ENCODE assay signal across 26 cellular contexts in the genomic region with DNA sequence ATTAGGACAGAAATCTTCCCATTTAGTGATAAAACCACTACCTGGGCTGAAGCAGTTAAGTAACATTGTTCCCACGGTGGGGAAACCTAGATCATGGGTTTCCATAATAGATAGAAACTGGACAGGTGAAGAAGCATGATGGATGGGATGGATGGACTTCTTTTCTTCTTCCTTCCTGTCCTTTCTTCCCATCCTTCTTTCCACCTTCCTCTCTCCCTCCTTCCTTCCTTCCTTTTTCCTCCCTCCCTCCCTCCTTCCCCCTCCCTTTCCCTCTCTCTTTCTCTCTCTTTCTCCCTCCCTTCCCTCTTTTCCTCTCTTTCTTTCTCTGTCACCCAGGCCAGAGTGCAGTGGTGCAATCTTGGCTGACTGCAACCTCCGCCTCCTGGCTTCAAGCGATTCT.
"Had no signal": no experiment of that assay in that cellular context is flagged by ENCODE, and none has a peak within 500 bp of the region (broad histone marks: within the 10 kb centered on the region; RNA-seq: fewer than 3 reads in every experiment).

No MANE protein-coding gene starts in this region.

- H3K4me3 Mint-ChIP-seq: immature natural killer cell; mesothelial cell of epicardium; natural killer cell; nephron progenitor cell; stimulated activated naive B cell treated with anti-CD40 and anti-IgM and Interleukin-4, amounts not matched to agents 10 μg/mL and 1 μg/mL and 100 μg/mL, for 72 hours had no signal

- H3K36me3 ChIP-seq: ovary had no signal

- H3K27ac ChIP-seq: left ventricle myocardium inferior, ovary, right atrium auricular region, right lobe of liver, stomach, thoracic aorta, tibial artery, upper lobe of right lung had no signal

- H3K9me3 Mint-ChIP-seq: immature natural killer cell; mesothelial cell of epicardium; naive B cell; natural killer cell; nephron progenitor cell; stimulated activated naive B cell treated with anti-CD40 and anti-IgM and Interleukin-4, amounts not matched to agents 10 μg/mL and 1 μg/mL and 100 μg/mL, for 72 hours had no signal

- H3K27ac Mint-ChIP-seq: mesothelial cell of epicardium, nephron progenitor cell, progenitor cell of endocrine pancreas had no signal

- H3K4me2 ChIP-seq: smooth muscle cell had no signal

- ATAC-seq: natural killer cell; right lobe of liver; stimulated activated naive B cell treated with anti-CD40 and anti-IgM and Interleukin-4, amounts not matched to agents 10 μg/mL and 1 μg/mL and 100 μg/mL, for 72 hours; stimulated activated naive CD8-positive, alpha-beta T cell treated with anti-CD3 and anti-CD28 coated beads, Interleukin-15, Interleukin-2, amounts not matched to agents 100 U/mL and 50 U/mL, for 24 hours; upper lobe of right lung had no signal

- H3K9me3 ChIP-seq: left ventricle myocardium inferior, ovary, right atrium auricular region, right lobe of liver, stomach, thoracic aorta, tibial artery, upper lobe of right lung had no signal

- H3K4me3 ChIP-seq: left ventricle myocardium inferior, lung, ovary, right atrium auricular region, right lobe of liver, smooth muscle cell, stomach, thoracic aorta, tibial artery, upper lobe of right lung had no signal

- DNase-seq: hypothalamus; immature natural killer cell; kidney; left ventricle myocardium inferior; mesendoderm; naive B cell; natural killer cell; nephron progenitor cell; right lobe of liver; stimulated activated CD4-positive, alpha-beta T cell treated with anti-CD3 and anti-CD28 coated beads, Interleukin-1b, Interleukin-23, amount 100 ng/mL, for 48 hours; stimulated activated CD4-positive, alpha-beta T cell treated with anti-CD3 and anti-CD28 coated beads, Interleukin-2, amount 100 ng/mL, for 48 hours; stimulated activated CD4-positive, alpha-beta T cell treated with anti-CD3 and anti-CD28 coated beads, Interleukin-4, amount 100 ng/mL, for 4 hours; stimulated activated CD8-positive, alpha-beta memory T cell treated with anti-CD3 and anti-CD28 coated beads, Interleukin-4, amount 100 ng/mL, for 48 hours; stimulated activated naive B cell treated with anti-CD40 and anti-IgM and Interleukin-4, amounts not matched to agents 10 μg/mL and 1 μg/mL and 100 μg/mL, for 72 hours; stimulated activated naive CD8-positive, alpha-beta T cell treated with anti-CD3 and anti-CD28 coated beads, Interleukin-15, Interleukin-2, amounts not matched to agents 100 U/mL and 50 U/mL, for 24 hours; stomach; tibial artery; trophoblast cell had no signal

- H3K27me3 ChIP-seq: ovary, right atrium auricular region, right lobe of liver, stomach, tibial artery, upper lobe of right lung had no signal

- H3K27me3 Mint-ChIP-seq: naive B cell; progenitor cell of endocrine pancreas; stimulated activated naive B cell treated with anti-CD40 and anti-IgM and Interleukin-4, amounts not matched to agents 10 μg/mL and 1 μg/mL and 100 μg/mL, for 72 hours had no signal
